9 cellular contexts compared by ENCODE assay signal in the genomic region with DNA sequence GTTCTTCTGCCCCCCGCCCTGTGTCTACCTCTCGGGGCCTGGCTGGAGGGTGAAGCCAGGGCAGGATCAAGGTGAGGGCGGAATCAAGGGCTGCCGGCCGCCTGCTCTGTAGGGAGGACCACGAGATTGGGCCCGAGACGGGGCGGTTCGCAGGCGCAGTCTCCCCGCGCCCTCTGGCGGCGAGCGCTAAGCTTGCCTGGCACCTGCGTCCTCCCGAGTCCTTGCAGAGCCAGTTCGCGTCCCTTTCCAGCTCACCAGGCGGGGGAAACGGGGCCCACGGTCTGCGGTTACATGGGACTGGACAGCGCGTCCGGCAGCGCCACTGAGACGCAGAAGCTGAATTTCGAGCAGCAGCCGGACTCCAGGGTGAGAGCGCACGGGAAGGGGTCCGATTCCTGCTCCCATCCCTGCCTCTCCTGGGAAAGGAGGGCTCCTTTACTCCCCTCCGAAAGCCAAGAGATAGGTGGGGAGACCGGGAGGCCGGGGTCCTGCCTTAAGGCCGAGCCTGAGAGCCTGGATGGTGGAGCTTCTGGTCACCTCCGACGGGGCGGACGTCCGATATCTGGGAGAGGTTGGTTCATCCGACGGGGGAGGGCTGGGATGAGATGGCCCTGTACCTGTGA. TPM values are rescaled to one million over a fixed set of nuclear protein-coding genes. Genes with fewer than 3 reads are reported as not detected.
DNase-seq lines count a peak whose midpoint lies in the region; ATAC-seq and TF ChIP-seq lines count a peak whose summit lies in the region.
"Had no signal": no experiment of that assay in that cellular context is flagged by ENCODE, and none has a peak within 500 bp of the region (broad histone marks: within the 10 kb centered on the region; RNA-seq: fewer than 3 reads in every experiment).

No MANE protein-coding gene starts in this region.

- H3K4me1 ChIP-seq in CD4-positive, alpha-beta memory T cell (ENCODE audit: insufficient read depth, low read length), result peaks cover 6% of the 10 kb centered on the region
- H3K4me1 ChIP-seq in RWPE2 (ENCODE audit: insufficient read depth, poor library complexity, severe bottlenecking) (no peaks in the 10 kb centered on the region), smooth muscle cell (ENCODE audit: low read depth) (no peaks in the 10 kb centered on the region)

- peaks cover 4 to 7% (median 6%) of the 10 kb centered on the region in 4 donors for H3K4me1 Mint-ChIP-seq in CD4-positive, alpha-beta memory T cell
- H3K4me1 Mint-ChIP-seq in activated naive CD4-positive, alpha-beta T cell treated with anti-CD3 and anti-CD28 coated beads, Interleukin-2, amount 10 ng/mL, durations not matched to agents 7 days and 5 days, result peaks cover 17% of the 10 kb centered on the region

- H3K27me3 ChIP-seq in CD4-positive, alpha-beta memory T cell (ENCODE audit: insufficient read depth, low read length), result no peaks in the 10 kb centered on the region
- H3K27me3 ChIP-seq in RWPE2 (ENCODE audit: insufficient read depth, poor library complexity, severe bottlenecking) (peaks cover 21% of the 10 kb centered on the region), smooth muscle cell (ENCODE audit: low read depth) (no peaks in the 10 kb centered on the region)

- ATAC-seq in RWPE2 (ENCODE audit: low read depth), result peak; percentile 70
- peak; percentile 66 for ATAC-seq in left ventricle myocardium superior
- no peak for ATAC-seq in HG03039 (IDR thresholded peaks at IDR 0.05; ENCODE audit: unreplicated experiment)
- no peak for ATAC-seq in HG02678 (IDR thresholded peaks at IDR 0.05; ENCODE audit: unreplicated experiment)

- H3K27ac ChIP-seq in CD4-positive, alpha-beta memory T cell (ENCODE audit: low read depth, low read length), result no peak overlapping the region
- H3K27ac ChIP-seq in RWPE2 (ENCODE audit: poor library complexity, severe bottlenecking), result no peak overlapping the region
- H3K27ac ChIP-seq in smooth muscle cell (ENCODE audit: low read depth), result no peak overlapping the region

- no peaks in the 10 kb centered on the region for H3K36me3 Mint-ChIP-seq in CD4-positive, alpha-beta memory T cell
- no peaks in the 10 kb centered on the region for H3K36me3 Mint-ChIP-seq in activated naive CD4-positive, alpha-beta T cell treated with anti-CD3 and anti-CD28 coated beads, Interleukin-2, amount 10 ng/mL, durations not matched to agents 7 days and 5 days
- H3K36me3 Mint-ChIP-seq: IgD-negative memory B cell had no signal

- TF ChIP-seq CTCF in RWPE2 (IDR thresholded peaks at IDR 0.05; ENCODE audit: poor library complexity, severe bottlenecking) (peak; percentile 100), smooth muscle cell (IDR thresholded peaks at IDR 0.05; ENCODE audit: borderline replicate concordance, insufficient read depth, poor library complexity, severe bottlenecking) (peak; percentile 80)

- no peaks in the 10 kb centered on the region for H3K9me3 Mint-ChIP-seq in CD4-positive, alpha-beta memory T cell
- no peaks in the 10 kb centered on the region for H3K9me3 Mint-ChIP-seq in activated naive CD4-positive, alpha-beta T cell treated with anti-CD3 and anti-CD28 coated beads, Interleukin-2, amount 10 ng/mL, durations not matched to agents 7 days and 5 days
- H3K9me3 Mint-ChIP-seq: IgD-negative memory B cell had no signal

- H3F3A ChIP-seq in smooth muscle cell (ENCODE audit: low read depth), result no peaks in the 10 kb centered on the region

- no peaks in the 10 kb centered on the region for H4K20me1 ChIP-seq in smooth muscle cell (ENCODE audit: low read depth)

- H2AFZ ChIP-seq in smooth muscle cell (ENCODE audit: low read depth), result no peak overlapping the region

- intact Hi-C loops in CD4-positive, alpha-beta memory T cell (cut with micrococcal nuclease), result no loop called here
- intact Hi-C loops in left ventricle myocardium superior (cut with micrococcal nuclease), result no loop called here

- POLR2A ChIA-PET in CD4-positive, alpha-beta memory T cell (lab: Charles Lee; ENCODE audit: partially characterized antibody), result interaction anchor here (1.0 kb wide), 1 partner anchor 52 kb away, joined by 3 read pairs; the partner anchor contains the start of gene SYS1

- 34% methylated on average over 45 of the region's 45 CpGs for WGBS in smooth muscle cell (ENCODE audit: low lambda C conversion rate)

- peak in 4 of 5 donors; percentile 33 to 49 (median 40) for DNase-seq in CD4-positive, alpha-beta memory T cell
- peak; percentile 65 for DNase-seq in HK-2 (ENCODE audit: unreplicated experiment)
- DNase-seq in RWPE2 (ENCODE audit: low spot score), result peak; percentile 90
- peak; percentile 72 for DNase-seq in activated naive CD4-positive, alpha-beta T cell treated with anti-CD3 and anti-CD28 coated beads, Interleukin-2, amount 10 ng/mL, durations not matched to agents 7 days and 5 days
- peak; percentile 75 for DNase-seq in left ventricle myocardium superior
- DNase-seq in smooth muscle cell (lab: John Stamatoyannopoulos, UW; ENCODE audit: unreplicated experiment), result peak; percentile 20

- H3K27me3 Mint-ChIP-seq in CD4-positive, alpha-beta memory T cell, result peaks cover 21 to 35% of the 10 kb centered on the region in 2 donors
- peaks cover 97% of the 10 kb centered on the region for H3K27me3 Mint-ChIP-seq in activated naive CD4-positive, alpha-beta T cell treated with anti-CD3 and anti-CD28 coated beads, Interleukin-2, amount 10 ng/mL, durations not matched to agents 7 days and 5 days

- H3K9me3 ChIP-seq in CD4-positive, alpha-beta memory T cell (ENCODE audit: control insufficient read depth in 1 of 2, low read length in 2 of 2), result no peaks in the 10 kb centered on the region
- H3K9me3 ChIP-seq in RWPE2 (ENCODE audit: severe bottlenecking) (no peaks in the 10 kb centered on the region), smooth muscle cell (replicated peaks; ENCODE audit: low read depth) (no peaks in the 10 kb centered on the region)

- H3K27ac Mint-ChIP-seq in CD4-positive, alpha-beta memory T cell, result no peak overlapping the region
- no peak overlapping the region for H3K27ac Mint-ChIP-seq in activated naive CD4-positive, alpha-beta T cell treated with anti-CD3 and anti-CD28 coated beads, Interleukin-2, amount 10 ng/mL, durations not matched to agents 7 days and 5 days

- no peak overlapping the region for H3K4me2 ChIP-seq in smooth muscle cell

- H3K9ac ChIP-seq in smooth muscle cell (ENCODE audit: low read depth), result no peak overlapping the region

- CTCF ChIA-PET in CD4-positive, alpha-beta memory T cell (lab: Charles Lee; ENCODE audit: partially characterized antibody), result interaction anchor here (0.5 to 5.3 kb wide), 14 partner anchors 11 to 627 kb away, joined by 3 to 19 read pairs (median 4); no protein-coding TSS in a partner anchor
- CTCF ChIA-PET in activated naive CD4-positive, alpha-beta T cell treated with anti-CD3 and anti-CD28 coated beads, Interleukin-2, amount 10 ng/mL, durations not matched to agents 7 days and 5 days (lab: Charles Lee), result interaction anchor here (0.7 to 2.4 kb wide), 12 partner anchors 9 to 459 kb away, joined by 3 to 26 read pairs (median 4); partner anchors contain the start of gene SYS1

- no peaks in the 10 kb centered on the region for H3K36me3 ChIP-seq in CD4-positive, alpha-beta memory T cell (ENCODE audit: insufficient read depth, low read length)
- H3K36me3 ChIP-seq in RWPE2 (ENCODE audit: low read depth) (no peaks in the 10 kb centered on the region), smooth muscle cell (ENCODE audit: low read depth) (no peaks in the 10 kb centered on the region)

- H3K4me3 Mint-ChIP-seq in CD4-positive, alpha-beta memory T cell, result peak overlapping the region in 1 of 8 donors; percentile 4
- no peak overlapping the region for H3K4me3 Mint-ChIP-seq in activated naive CD4-positive, alpha-beta T cell treated with anti-CD3 and anti-CD28 coated beads, Interleukin-2, amount 10 ng/mL, durations not matched to agents 7 days and 5 days
- H3K4me3 Mint-ChIP-seq: IgD-negative memory B cell had no signal

- H3K79me2 ChIP-seq in smooth muscle cell (ENCODE audit: low read depth), result no peaks in the 10 kb centered on the region

- no peak overlapping the region for H3K4me3 ChIP-seq in CD4-positive, alpha-beta memory T cell (ENCODE audit: low read length in 2 of 2)
- H3K4me3 ChIP-seq in RWPE2 (ENCODE audit: severe bottlenecking) (no peak overlapping the region), smooth muscle cell (no peak overlapping the region)

RNA-seq across cellular contexts. Expression of gene MATN4, which starts 3.6 kb away (rescaled TPM):
- total RNA-seq in CD4-positive, alpha-beta memory T cell, result not detected
- polyA plus RNA-seq in CD4-positive, alpha-beta memory T cell, result not detected
- total RNA-seq in left ventricle myocardium superior (not detected), smooth muscle cell (not detected in 2 replicates)
- not detected in 2 replicates for polyA plus RNA-seq in smooth muscle cell
- polyA plus RNA-seq: IgD-negative memory B cell had no signal

RNA-seq across cellular contexts. Expression of gene RBPJL, which starts 5.1 kb away (rescaled TPM):
- not detected for total RNA-seq in CD4-positive, alpha-beta memory T cell
- not detected for polyA plus RNA-seq in CD4-positive, alpha-beta memory T cell
- total RNA-seq in left ventricle myocardium superior (not detected), smooth muscle cell (not detected in 2 replicates)
- not detected in 2 replicates for polyA plus RNA-seq in smooth muscle cell
- polyA plus RNA-seq: IgD-negative memory B cell had no signal

RNA-seq across cellular contexts. Expression of gene SDC4, which starts 36.5 kb away (rescaled TPM):
- 1 to 10 TPM; 3.8 to 3.9 TPM for total RNA-seq in CD4-positive, alpha-beta memory T cell
- 1 to 10 TPM; 1.2 to 2.3 TPM for polyA plus RNA-seq in CD4-positive, alpha-beta memory T cell
- 76.9 TPM for total RNA-seq in left ventricle myocardium superior
- 70.7 and 78.1 TPM in 2 replicates for total RNA-seq in smooth muscle cell
- polyA plus RNA-seq in smooth muscle cell, result 45.0 and 122 TPM in 2 replicates
- polyA plus RNA-seq: IgD-negative memory B cell had no signal

RNA-seq across cellular contexts. Expression of gene SYS1, which starts 51.3 kb away (rescaled TPM):
- total RNA-seq in CD4-positive, alpha-beta memory T cell, result 10 to 100 TPM; 56.4 to 56.6 TPM
- polyA plus RNA-seq in CD4-positive, alpha-beta memory T cell, result 10 to 100 TPM; 24.7 to 30.2 TPM
- total RNA-seq in left ventricle myocardium superior (22.6 TPM), smooth muscle cell (14.5 and 15.2 TPM in 2 replicates)
- 17.0 and 24.7 TPM in 2 replicates for polyA plus RNA-seq in smooth muscle cell

RNA-seq across cellular contexts. Expression of gene SLPI, which starts 57.3 kb away (rescaled TPM):
- total RNA-seq in CD4-positive, alpha-beta memory T cell, result not detected
- not detected for polyA plus RNA-seq in CD4-positive, alpha-beta memory T cell
- total RNA-seq in left ventricle myocardium superior (21.9 TPM), smooth muscle cell (0.63 and 1.1 TPM in 2 replicates)
- 3.1 and 5.2 TPM in 2 replicates for polyA plus RNA-seq in smooth muscle cell
- polyA plus RNA-seq: IgD-negative memory B cell had no signal

Comparison
In these comparisons a context has a peak if more than half of its experiments do, and no peak if none do; other contexts are left out.
1. DNase-seq: peak in every context shown above with its lines; median percentile 90 in RWPE2; 75 in left ventricle myocardium superior; 72 in activated naive CD4-positive, alpha-beta T cell treated with anti-CD3 and anti-CD28 coated beads, Interleukin-2, amount 10 ng/mL, durations not matched to agents 7 days and 5 days; 65 in HK-2; 40 in CD4-positive, alpha-beta memory T cell; 20 in smooth muscle cell.
2. ATAC-seq: peak in RWPE2 (single experiment) and left ventricle myocardium superior (single experiment); none in HG03039 (single experiment) and HG02678 (single experiment).
3. RNA of gene SDC4, which starts 36.5 kb away (total RNA-seq): 76.9 TPM in left ventricle myocardium superior (single experiment) and 70.7 to 78.1 TPM in smooth muscle cell; 3.8 to 3.9 TPM in CD4-positive, alpha-beta memory T cell; every median in the first group is over 10 times any median in the second.